ENCODE assay signal across 14 cellular contexts in the genomic region with DNA sequence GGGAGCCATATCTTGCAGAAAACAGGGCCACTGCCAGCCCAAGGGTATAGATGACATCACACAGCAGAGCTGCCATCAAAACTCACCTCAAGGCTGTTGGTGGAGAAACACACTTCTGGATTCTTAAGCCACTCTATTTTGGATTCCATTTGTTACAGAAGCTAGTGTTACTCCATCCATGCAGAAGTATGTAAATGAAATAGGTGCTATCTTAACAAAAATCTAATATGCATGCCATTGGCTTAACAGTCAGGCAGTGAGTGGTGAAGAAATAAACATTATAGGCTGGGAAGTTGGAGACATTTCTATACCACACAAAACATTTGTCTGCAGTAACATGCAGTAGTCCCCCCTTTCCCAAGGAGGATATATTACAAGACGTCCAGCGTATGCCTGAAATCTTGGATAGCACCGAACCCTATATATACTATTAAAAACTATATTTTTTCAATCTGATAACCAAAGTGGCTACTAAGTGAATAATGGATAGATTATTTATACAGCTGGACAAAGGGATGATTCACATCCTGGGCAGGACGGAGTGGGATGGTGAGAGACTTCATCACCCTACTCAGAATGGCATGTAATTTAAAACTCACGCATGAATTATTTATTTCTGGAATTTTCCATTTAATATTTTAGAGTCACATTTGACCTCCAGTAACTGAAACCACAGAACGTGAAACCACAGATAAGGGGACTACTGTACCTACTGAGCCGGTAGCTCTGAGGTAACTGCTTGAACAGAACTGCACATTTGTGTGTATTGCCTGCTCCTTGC.
DNase-seq lines count a peak whose midpoint lies in the region; FAIRE-seq and TF ChIP-seq lines count a peak whose summit lies in the region.
"Had no signal": no experiment of that assay in that cellular context is flagged by ENCODE, and none has a peak within 500 bp of the region (broad histone marks: within the 10 kb centered on the region; RNA-seq: fewer than 3 reads in every experiment).

No MANE protein-coding gene starts in this region.

- no peaks in the 10 kb centered on the region for H3K27me3 ChIP-seq in BLaER1
- H3K27me3 ChIP-seq: cardiac muscle cell had no signal

- no peak for TF ChIP-seq POLR2A in GM12892 (IDR thresholded peaks at IDR 0.05; ENCODE audit: low read depth, low read length)

- H3K27ac ChIP-seq in BLaER1 (no peak overlapping the region), substantia nigra (ENCODE audit: low read depth, low read length, poor library complexity, severe bottlenecking) (no peak overlapping the region)
- H3K27ac ChIP-seq: cardiac muscle cell, lower lobe of right lung had no signal

- H3K9me3 ChIP-seq in BLaER1 = no peaks in the 10 kb centered on the region
- H3K9me3 ChIP-seq: lower lobe of right lung had no signal

- no peak overlapping the region for H3K9ac ChIP-seq in BLaER1

- H4K20me1 ChIP-seq in BLaER1 = no peaks in the 10 kb centered on the region

- DNase-seq in M059J (ENCODE audit: low read depth) = peak; percentile 90
- DNase-seq in astrocyte of the hippocampus (ENCODE audit: low read depth, low spot score) = peak; percentile 79
- peak; percentile 80 for DNase-seq in kidney glomerular epithelial cell (lab: John Stamatoyannopoulos, UW)
- DNase-seq in substantia nigra (lab: John Stamatoyannopoulos, UW) = no peak
- no peak for DNase-seq in iPS-NIHi11 (ENCODE audit: low spot score)
- DNase-seq in GM12892 (ENCODE audit: insufficient read length) = no peak
- DNase-seq in DMS 273 (lab: John Stamatoyannopoulos, UW; ENCODE audit: unreplicated experiment) = no peak
- DNase-seq: CD4-positive, alpha-beta T cell; glutamatergic neuron; lower lobe of right lung; NCI-H526 treated with DMSO at 0.1 percent for 48 hours; retina had no signal

- H3K36me3 ChIP-seq in BLaER1 = no peaks in the 10 kb centered on the region
- H3K36me3 ChIP-seq: cardiac muscle cell, lower lobe of right lung had no signal

- FAIRE-seq in GM12892 (lab: Jason Lieb, UNC) = no peak

- H3K4me2 ChIP-seq in BLaER1 = peak overlapping the region; percentile 9; the same call in 1 of the 2 replicates

- peaks cover 6% of the 10 kb centered on the region; the same call in 1 of the 2 replicates for H3K4me1 ChIP-seq in BLaER1
- H3K4me1 ChIP-seq: lower lobe of right lung had no signal

- H3K4me3 ChIP-seq in BLaER1 = no peak overlapping the region
- H3K4me3 ChIP-seq: cardiac muscle cell, lower lobe of right lung had no signal

Comparison
In these comparisons a context has a peak if more than half of its experiments do, and no peak if none do; other contexts are left out.
1. DNase-seq: peak in M059J (single experiment), astrocyte of the hippocampus (single experiment) and kidney glomerular epithelial cell (single experiment); none in substantia nigra (0 of 49), iPS-NIHi11 (single experiment), GM12892 (single experiment) and DMS 273 (single experiment).